Comparison of ENCODE assay signal across 17 cellular contexts in genomic region chr2:176872406-176872805, GRCh38.
DNase-seq lines count a peak whose midpoint lies in the region; ATAC-seq, FAIRE-seq and TF ChIP-seq lines count a peak whose summit lies in the region.
"Had no signal": no experiment of that assay in that cellular context is flagged by ENCODE, and none has a peak within 500 bp of the region (broad histone marks: within the 10 kb centered on the region; RNA-seq: fewer than 3 reads in every experiment).

No MANE protein-coding gene starts in this region.

- H3K9me3 Mint-ChIP-seq in endodermal cell = peaks cover 32% of the 10 kb centered on the region

- no peaks in the 10 kb centered on the region for H3K36me3 Mint-ChIP-seq in endodermal cell (ENCODE audit: low read depth)
- H3K36me3 Mint-ChIP-seq: CD14-positive monocyte had no signal

- no peak for FAIRE-seq in D721Med (lab: Jason Lieb, UNC)
- FAIRE-seq: HepG2 had no signal

- intact Hi-C loops in transverse colon (cut with DNase I; ENCODE audit: low total_unique reads) = no loop called here

- H3K27me3 Mint-ChIP-seq in endodermal cell (ENCODE audit: insufficient read depth) = no peaks in the 10 kb centered on the region

- H3K4me1 Mint-ChIP-seq in endodermal cell = peaks cover 4% of the 10 kb centered on the region
- H3K4me1 Mint-ChIP-seq: CD14-positive monocyte had no signal

- H3K27ac ChIP-seq in HUES6 (ENCODE audit: low read depth, low read length) = 0 out of 2 replicates have a peak overlapping the region, but pooled peaks have one; percentile 34
- H3K27ac ChIP-seq in endodermal cell (ENCODE audit: low read depth, low read length) = no peak overlapping the region
- H3K27ac ChIP-seq in transverse colon = no peak overlapping the region
- H3K27ac ChIP-seq: 22Rv1, HL-60 had no signal

- no peak for ATAC-seq in SK-N-SH treated with all-trans-retinoic acid at 6 μM for 48 hours
- ATAC-seq: CD8-positive, alpha-beta T cell; HepG2 had no signal

- 46% methylated on average over 3 of the region's 3 CpGs; no CpG with 5 or more reads in 1 of the 2 experiments for WGBS in endodermal cell (ENCODE audit: insufficient coverage in 1 of 2, insufficient read length in 1 of 2), 2 experiments
- WGBS in transverse colon (ENCODE audit: low coverage in 1 of 2), 2 donors = 57 to 90% methylated on average over 1 to 3 of the region's 3 CpGs

- peaks cover 24% of the 10 kb centered on the region for H3K9me3 ChIP-seq in HUES6 (ENCODE audit: control insufficient read depth, insufficient read depth, low read depth, low read length)
- H3K9me3 ChIP-seq in endodermal cell (ENCODE audit: control insufficient read depth, low read length) = peaks cover 35% of the 10 kb centered on the region
- peaks cover 13 to 16% of the 10 kb centered on the region in 2 donors for H3K9me3 ChIP-seq in transverse colon

- TF ChIP-seq CTCF in endodermal cell (conservative IDR thresholded peaks at IDR 0.05) (no peak), D721Med (IDR thresholded peaks at IDR 0.05; ENCODE audit: insufficient read depth, missing control alignments) (no peak), transverse colon (IDR thresholded peaks at IDR 0.05) (no peak)

- TF ChIP-seq EP300 in transverse colon (IDR thresholded peaks at IDR 0.05; ENCODE audit: low read depth) = no peak

- no peaks in the 10 kb centered on the region for H3K27me3 ChIP-seq in HUES6 (ENCODE audit: control insufficient read depth, insufficient read depth, low read length)
- no peaks in the 10 kb centered on the region for H3K27me3 ChIP-seq in endodermal cell (ENCODE audit: control insufficient read depth, insufficient read depth, low read length, poor library complexity, severe bottlenecking)
- no peaks in the 10 kb centered on the region for H3K27me3 ChIP-seq in transverse colon

- in situ Hi-C loops in transverse colon (cut with MboI; ENCODE audit: low pct_ligation_motif_present in 1 of 4, low pct_unique_long_range_greater_than_20kb in 1 of 4, low sequenced_read_pairs in 3 of 4) = no loop called here

- H3K36me3 ChIP-seq in HUES6 (ENCODE audit: control insufficient read depth, insufficient read depth, low read length) (no peaks in the 10 kb centered on the region), endodermal cell (ENCODE audit: control insufficient read depth, insufficient read depth, low read length) (no peaks in the 10 kb centered on the region), transverse colon (no peaks in the 10 kb centered on the region)

- H3K9ac ChIP-seq in HUES6 (ENCODE audit: low read length) (no peak overlapping the region), endodermal cell (ENCODE audit: extremely low read depth, low read length, poor library complexity, severe bottlenecking) (no peak overlapping the region)

- DNase-seq in ELF-1 (ENCODE audit: low read depth, low spot score) = peak; percentile 82
- DNase-seq in endodermal cell = peak; percentile 61
- peak; percentile 12 for DNase-seq in iPS-NIHi11 (ENCODE audit: low spot score)
- DNase-seq in D721Med (ENCODE audit: insufficient read length, low spot score) = no peak
- DNase-seq in transverse colon = no peak
- DNase-seq in DMS153 (lab: John Stamatoyannopoulos, UW) = no peak
- DNase-seq: CD8-positive, alpha-beta T cell; COR-L47; DMS53; HCEC 1CT; HFFc6 had no signal

- no peak overlapping the region for H3K4me3 Mint-ChIP-seq in endodermal cell
- H3K4me3 Mint-ChIP-seq: CD14-positive monocyte; CD8-positive, alpha-beta T cell; HFFc6 had no signal

- H3K4me3 ChIP-seq in HUES6 (ENCODE audit: low read depth, low read length) (no peak overlapping the region), endodermal cell (ENCODE audit: low read length) (peak overlapping the region; percentile 55), transverse colon (no peak overlapping the region)

- no peak overlapping the region for H3K27ac Mint-ChIP-seq in endodermal cell
- H3K27ac Mint-ChIP-seq: CD14-positive monocyte; CD8-positive, alpha-beta T cell; HFFc6 had no signal

- no peak for TF ChIP-seq POLR2A in transverse colon (IDR thresholded peaks at IDR 0.05)

- H3K4me1 ChIP-seq in HUES6 (ENCODE audit: control insufficient read depth, insufficient read depth, low read length) (0 out of 2 replicates have a peak, but pooled peaks cover 3% of the 10 kb centered on the region), endodermal cell (ENCODE audit: control insufficient read depth, insufficient read depth, low read length) (no peaks in the 10 kb centered on the region), transverse colon (no peaks in the 10 kb centered on the region)

TF ChIP-seq in SK-N-SH treated with all-trans-retinoic acid at 6 μM for 48 hours, 23 proteins besides CTCF, POLR2A, EP300 and RAD21:
- no peak for TF ChIP-seq TCF4 (CRISPR knock-in tag; IDR thresholded peaks at IDR 0.05; ENCODE audit: borderline replicate concordance)
- no peak for TF ChIP-seq ZNF8 (CRISPR knock-in tag; IDR thresholded peaks at IDR 0.05)
- no peak for TF ChIP-seq ISL1 (CRISPR knock-in tag; IDR thresholded peaks at IDR 0.05)
- TF ChIP-seq BACH2 (CRISPR knock-in tag; IDR thresholded peaks at IDR 0.05; ENCODE audit: borderline replicate concordance) = no peak
- TF ChIP-seq ESRRG (CRISPR knock-in tag; IDR thresholded peaks at IDR 0.05) = no peak
- no peak for TF ChIP-seq ZNF565 (CRISPR knock-in tag; conservative IDR thresholded peaks at IDR 0.05; ENCODE audit: low read depth)
- TF ChIP-seq SNAI2 (CRISPR knock-in tag; IDR thresholded peaks at IDR 0.05) = no peak

Comparison
In these comparisons a context has a peak if more than half of its experiments do, and no peak if none do; other contexts are left out.
1. DNase-seq: peak in ELF-1 (single experiment), endodermal cell (single experiment) and iPS-NIHi11 (single experiment); none in D721Med (single experiment), transverse colon (single experiment) and DMS153 (single experiment).